18 cellular contexts compared by ENCODE assay signal in the genomic region with DNA sequence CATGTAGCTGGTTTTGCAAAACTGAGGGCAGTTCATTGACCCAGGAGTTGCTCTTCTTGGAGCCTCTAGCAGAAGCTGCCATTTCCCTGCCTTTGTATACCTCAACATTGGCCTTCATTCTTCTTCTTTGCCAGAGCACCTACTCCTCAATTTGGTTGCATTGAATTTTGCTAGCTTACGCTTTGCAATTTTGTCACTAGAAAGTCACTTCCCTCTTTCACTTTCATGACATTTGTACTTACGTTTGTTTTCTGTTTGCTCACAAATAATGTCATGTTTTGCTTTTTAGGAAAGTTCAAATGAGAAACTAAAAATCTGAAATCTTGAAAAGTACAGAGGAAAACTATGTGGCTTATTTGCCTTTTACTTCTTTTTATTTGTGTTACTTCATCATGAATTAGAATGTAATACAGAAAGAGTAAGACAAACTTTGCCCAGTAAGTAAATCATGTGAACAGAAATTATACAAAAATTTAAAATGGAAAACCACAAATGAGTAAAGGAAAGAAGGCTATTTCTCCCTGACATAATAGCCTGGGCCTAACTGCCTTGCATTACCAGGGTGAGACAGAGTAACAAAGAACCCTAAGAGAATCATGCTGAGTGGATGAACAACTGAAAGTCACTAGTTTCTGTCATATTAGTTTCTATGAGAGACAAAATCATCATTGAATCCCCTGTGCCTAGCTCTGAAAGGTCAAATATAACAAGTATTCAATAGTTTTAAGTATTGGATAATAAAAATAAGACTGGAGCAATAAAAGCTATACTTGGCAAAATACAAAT. TPM values are rescaled to one million over a fixed set of nuclear protein-coding genes. Genes with fewer than 3 reads are reported as not detected.
DNase-seq lines count a peak whose midpoint lies in the region; ATAC-seq and TF ChIP-seq lines count a peak whose summit lies in the region.
"Had no signal": no experiment of that assay in that cellular context is flagged by ENCODE, and none has a peak within 500 bp of the region (broad histone marks: within the 10 kb centered on the region; RNA-seq: fewer than 3 reads in every experiment).

No MANE protein-coding gene starts in this region.

- 85% methylated on average over 2 of the region's 2 CpGs for WGBS in suprapubic skin
- 90 to 93% (median 93%) methylated on average over 2 of the region's 2 CpGs for WGBS in ovary, 3 donors

- peak; percentile 52 for ATAC-seq in GM18873 (IDR thresholded peaks at IDR 0.05; ENCODE audit: low FRiP score, unreplicated experiment)
- ATAC-seq in GM21717 (IDR thresholded peaks at IDR 0.05; ENCODE audit: unreplicated experiment): peak; percentile 61
- peak; percentile 57 for ATAC-seq in HG03139 (IDR thresholded peaks at IDR 0.05; ENCODE audit: unreplicated experiment)

- TF ChIP-seq EP300 in suprapubic skin (IDR thresholded peaks at IDR 0.05) (no peak), ovary (IDR thresholded peaks at IDR 0.05) (no peak)

- intact Hi-C loops in ovary (cut with DNase I): no loop called here

- H3K27ac ChIP-seq in suprapubic skin (no peak overlapping the region), ovary (no peak overlapping the region)
- H3K27ac ChIP-seq: breast epithelium, stomach had no signal

- no peak for TF ChIP-seq POLR2A in suprapubic skin (IDR thresholded peaks at IDR 0.05)
- no peak for TF ChIP-seq POLR2A in ovary (IDR thresholded peaks at IDR 0.05)

- TF ChIP-seq CTCF in suprapubic skin (IDR thresholded peaks at IDR 0.05) (no peak), ovary (IDR thresholded peaks at IDR 0.05) (no peak)

- H3K4me1 ChIP-seq in suprapubic skin (no peaks in the 10 kb centered on the region), ovary (ENCODE audit: insufficient read depth) (no peaks in the 10 kb centered on the region)
- H3K4me1 ChIP-seq: breast epithelium, stomach had no signal

- DNase-seq in epidermal melanocyte (ENCODE audit: insufficient read length, low spot score) (peak; percentile 24), suprapubic skin (ENCODE audit: low spot score in 2 of 2) (no peak), ovary (no peak), NK-92 (lab: John Stamatoyannopoulos, UW; ENCODE audit: unreplicated experiment) (no peak), superior temporal gyrus (ENCODE audit: extremely low spot score) (no peak)
- DNase-seq: activated CD4-positive, alpha-beta memory T cell treated with anti-CD3 and anti-CD28 coated beads for 36 hours; activated naive CD4-positive, alpha-beta T cell treated with Interleukin-2 at 50 U/mL for 16 hours; CD4-positive, CD25-positive, alpha-beta regulatory T cell; mammary epithelial cell; NCI-H1417 treated with DMSO at 0.1 percent for 48 hours; stimulated activated CD4-positive, alpha-beta T cell treated with anti-CD3 and anti-CD28 coated beads, Interleukin-4, amount 100 ng/mL, for 1 hour; stomach had no signal

- H3K36me3 ChIP-seq in suprapubic skin (no peaks in the 10 kb centered on the region), ovary (no peaks in the 10 kb centered on the region)
- H3K36me3 ChIP-seq: breast epithelium, stomach had no signal

- H3K4me3 ChIP-seq in suprapubic skin (no peak overlapping the region), ovary (no peak overlapping the region)
- H3K4me3 ChIP-seq: breast epithelium, stomach had no signal

- no peaks in the 10 kb centered on the region for H3K9me3 ChIP-seq in suprapubic skin
- H3K9me3 ChIP-seq in ovary: no peaks in the 10 kb centered on the region
- H3K9me3 ChIP-seq: breast epithelium, stomach had no signal

- H3K27me3 ChIP-seq in suprapubic skin (no peaks in the 10 kb centered on the region), ovary (no peaks in the 10 kb centered on the region)
- H3K27me3 ChIP-seq: breast epithelium had no signal

RNA-seq across cellular contexts. Expression of a gene that starts 7.4 kb away (rescaled TPM):
- total RNA-seq in suprapubic skin (not detected), ovary (not detected)
- not detected for polyA plus RNA-seq in ovary
- total RNA-seq: activated CD4-positive, alpha-beta memory T cell treated with anti-CD3 and anti-CD28 coated beads for 36 hours; breast epithelium; CD4-positive, CD25-positive, alpha-beta regulatory T cell; epithelial cell of proximal tubule; mammary epithelial cell; stomach; T-helper 1 cell treated with Interleukin-12 subunit alpha and Interleukin-12 subunit beta and Interleukin-4 antibody, amounts not matched to agents 30 ng/mL and 1 ng/mL, for 36 hours had no signal
- polyA plus RNA-seq: CD4-positive, CD25-positive, alpha-beta regulatory T cell; mammary epithelial cell; stomach had no signal

RNA-seq across cellular contexts. Expression of a gene that starts 23.9 kb away (rescaled TPM):
- total RNA-seq in suprapubic skin (not detected), ovary (not detected)
- not detected for polyA plus RNA-seq in ovary
- total RNA-seq: activated CD4-positive, alpha-beta memory T cell treated with anti-CD3 and anti-CD28 coated beads for 36 hours; breast epithelium; CD4-positive, CD25-positive, alpha-beta regulatory T cell; epithelial cell of proximal tubule; mammary epithelial cell; stomach; T-helper 1 cell treated with Interleukin-12 subunit alpha and Interleukin-12 subunit beta and Interleukin-4 antibody, amounts not matched to agents 30 ng/mL and 1 ng/mL, for 36 hours had no signal
- polyA plus RNA-seq: CD4-positive, CD25-positive, alpha-beta regulatory T cell; mammary epithelial cell; stomach had no signal

RNA-seq across cellular contexts. Expression of a gene that starts 47.6 kb away (rescaled TPM):
- not detected for total RNA-seq in suprapubic skin
- total RNA-seq in ovary: not detected
- not detected for polyA plus RNA-seq in ovary
- total RNA-seq: activated CD4-positive, alpha-beta memory T cell treated with anti-CD3 and anti-CD28 coated beads for 36 hours; breast epithelium; CD4-positive, CD25-positive, alpha-beta regulatory T cell; epithelial cell of proximal tubule; mammary epithelial cell; stomach; T-helper 1 cell treated with Interleukin-12 subunit alpha and Interleukin-12 subunit beta and Interleukin-4 antibody, amounts not matched to agents 30 ng/mL and 1 ng/mL, for 36 hours had no signal
- polyA plus RNA-seq: CD4-positive, CD25-positive, alpha-beta regulatory T cell; mammary epithelial cell; stomach had no signal

RNA-seq across cellular contexts. Expression of a gene that starts 49.3 kb away (rescaled TPM):
- total RNA-seq in suprapubic skin (not detected), ovary (under 1 TPM in 1 of 7 donors, not detected in 6; 0.34 TPM)
- polyA plus RNA-seq in ovary: not detected
- total RNA-seq: activated CD4-positive, alpha-beta memory T cell treated with anti-CD3 and anti-CD28 coated beads for 36 hours; CD4-positive, CD25-positive, alpha-beta regulatory T cell; epithelial cell of proximal tubule; T-helper 1 cell treated with Interleukin-12 subunit alpha and Interleukin-12 subunit beta and Interleukin-4 antibody, amounts not matched to agents 30 ng/mL and 1 ng/mL, for 36 hours had no signal
- polyA plus RNA-seq: CD4-positive, CD25-positive, alpha-beta regulatory T cell had no signal
